Comparison of ENCODE assay signal across 22 cellular contexts in genomic region chr18:27735117-27735516, GRCh38.
"Had no signal": no experiment of that assay in that cellular context is flagged by ENCODE, and none has a peak within 500 bp of the region (broad histone marks: within the 10 kb centered on the region; RNA-seq: fewer than 3 reads in every experiment).

No MANE protein-coding gene starts in this region.

- DNase-seq: activated CD4-positive, alpha-beta memory T cell treated with anti-CD3 and anti-CD28 coated beads for 36 hours; activated CD4-positive, alpha-beta T cell treated with anti-CD3 and anti-CD28 coated beads for 48 hours; activated effector memory CD4-positive, alpha-beta T cell treated with anti-CD3 and anti-CD28 coated beads, Interleukin-2, amount 50 U/mL, for 16 hours; activated naive CD4-positive, alpha-beta T cell treated with anti-CD3 and anti-CD28 coated beads, Interleukin-2, amount 10 ng/mL, durations not matched to agents 7 days and 5 days; activated T-cell treated with anti-CD3 and anti-CD28 coated beads, Interleukin-2, amount 50 U/mL, for 48 hours; anterior cingulate cortex; body of pancreas; erythroblast; left cardiac atrium; ovary; psoas muscle; stimulated activated CD4-positive, alpha-beta T cell treated with anti-CD3 and anti-CD28 coated beads, Interleukin-12 subunit alpha, Interleukin-12 subunit beta, amount 100 ng/mL, for 4 hours; stimulated activated CD4-positive, alpha-beta T cell treated with anti-CD3 and anti-CD28 coated beads, Interleukin-4, amount 100 ng/mL, for 4 hours; substantia nigra; tibial artery had no signal

- H3K36me3 ChIP-seq: neutrophil, ovary, right atrium auricular region, tibial artery had no signal

- H3K4me3 ChIP-seq: body of pancreas, ovary, psoas muscle, right atrium auricular region, tibial artery had no signal

- FAIRE-seq: endometrium, islet of Langerhans, urothelium cell line had no signal

- H3K4me1 ChIP-seq: body of pancreas, foreskin keratinocyte, psoas muscle, right atrium auricular region, tibial artery had no signal

- ATAC-seq: body of pancreas; foreskin keratinocyte; left cardiac atrium; natural killer cell treated with Interleukin-12 subunit alpha and Interleukin-12 subunit beta and Interleukin-15 and Interleukin-18, amount 100 ng/mL, for 72 hours; psoas muscle had no signal

- H3K27me3 ChIP-seq: body of pancreas, foreskin keratinocyte, neutrophil, right atrium auricular region, tibial artery had no signal

- H3K9me3 ChIP-seq: body of pancreas, neutrophil, ovary, psoas muscle, tibial artery had no signal

- H3K27ac ChIP-seq: body of pancreas, foreskin keratinocyte, neutrophil, ovary, psoas muscle, right atrium auricular region, tibial artery had no signal
